In the genomic region with DNA sequence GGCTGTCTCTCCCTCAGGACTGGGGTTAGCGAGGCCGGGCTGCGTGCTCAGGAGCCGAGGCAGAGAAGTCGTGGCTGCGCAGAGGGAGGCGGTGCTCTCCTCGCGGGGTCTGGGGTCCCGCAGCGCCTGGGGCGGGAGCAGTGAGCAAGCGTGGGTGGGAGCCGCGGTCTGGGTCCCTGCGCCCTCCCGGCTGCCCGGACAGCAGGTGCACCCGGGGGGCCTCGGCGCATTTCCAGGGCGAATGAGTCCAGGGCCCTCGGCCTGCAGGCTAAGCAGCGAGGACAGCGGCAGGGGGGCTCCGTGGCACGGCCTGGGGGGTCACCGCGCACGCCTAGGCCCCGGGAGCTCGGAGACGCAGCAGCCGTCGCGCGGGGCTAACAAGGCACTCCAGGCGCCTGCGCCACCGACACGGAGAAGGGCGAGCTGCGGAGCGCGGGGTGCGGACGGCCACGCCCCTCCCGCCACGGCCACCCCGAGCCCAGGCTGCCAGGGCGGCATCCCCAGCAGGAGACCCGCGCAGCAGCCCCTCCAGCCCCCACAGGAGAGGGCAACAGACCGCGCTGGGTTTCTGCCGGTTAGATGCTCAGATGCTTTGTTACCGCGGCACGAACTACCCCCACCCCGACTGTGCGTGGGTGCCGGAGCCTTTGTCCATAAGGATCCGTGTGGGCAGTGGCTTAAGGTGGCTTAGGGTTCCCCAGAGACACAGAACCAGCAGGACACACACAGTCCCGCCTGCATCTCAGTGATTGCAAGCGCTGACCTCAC, we compare ENCODE assay signal across 10 cellular contexts.
DNase-seq lines count a peak whose midpoint lies in the region; ATAC-seq and TF ChIP-seq lines count a peak whose summit lies in the region.
"Had no signal": no experiment of that assay in that cellular context is flagged by ENCODE, and none has a peak within 500 bp of the region (broad histone marks: within the 10 kb centered on the region; RNA-seq: fewer than 3 reads in every experiment).

No MANE protein-coding gene starts in this region.

- no peak for ATAC-seq in mucosa of descending colon
- ATAC-seq in GM18861 (IDR thresholded peaks at IDR 0.05; ENCODE audit: unreplicated experiment), result no peak

- intact Hi-C loops in mucosa of descending colon (cut with DNase I, micrococcal nuclease), result no loop called here

- no peaks in the 10 kb centered on the region for H3K36me3 ChIP-seq in mucosa of descending colon (ENCODE audit: low read depth)

- H3K9me3 ChIP-seq in iPS-18c (ENCODE audit: control insufficient read depth, insufficient read depth, low read length) (no peaks in the 10 kb centered on the region), mucosa of descending colon (no peaks in the 10 kb centered on the region)

- no peak for TF ChIP-seq CTCF in mucosa of descending colon (IDR thresholded peaks at IDR 0.05)

- H3K4me3 ChIP-seq in iPS-18c (ENCODE audit: insufficient read depth, low read depth, low read length), result peak overlapping the region; percentile 63
- H3K4me3 ChIP-seq in mucosa of descending colon, result no peak overlapping the region

- peak; percentile 20 to 49 for DNase-seq in NCI-H524 (lab: John Stamatoyannopoulos, UW)
- DNase-seq in NCI-H524 treated with DMSO at 0.1 percent for 48 hours (lab: John Stamatoyannopoulos, UW), result no peak
- peak; percentile 5 for DNase-seq in NCI-H748 treated with DMSO at 0.1 percent for 48 hours (lab: John Stamatoyannopoulos, UW)
- peak; percentile 23 for DNase-seq in stimulated activated CD8-positive, alpha-beta memory T cell treated with anti-CD3 and anti-CD28 coated beads, Interleukin-4, amount 100 ng/mL, for 48 hours
- no peak for DNase-seq in mucosa of descending colon
- DNase-seq in NCI-H1048 (lab: John Stamatoyannopoulos, UW), result no peak
- DNase-seq: dermis blood vessel endothelial cell, T-helper 2 cell had no signal

- H3K4me1 ChIP-seq in mucosa of descending colon (ENCODE audit: low read depth), result no peaks in the 10 kb centered on the region

Comparison
In these comparisons a context has a peak if more than half of its experiments do, and no peak if none do; other contexts are left out.
1. DNase-seq: peak in NCI-H524 (2 of 2), NCI-H748 treated with DMSO at 0.1 percent for 48 hours (single experiment) and stimulated activated CD8-positive, alpha-beta memory T cell treated with anti-CD3 and anti-CD28 coated beads, Interleukin-4, amount 100 ng/mL, for 48 hours (single experiment); none in NCI-H524 treated with DMSO at 0.1 percent for 48 hours (single experiment), mucosa of descending colon (0 of 3) and NCI-H1048 (single experiment).